14 cellular contexts compared by ENCODE assay signal in the genomic region with DNA sequence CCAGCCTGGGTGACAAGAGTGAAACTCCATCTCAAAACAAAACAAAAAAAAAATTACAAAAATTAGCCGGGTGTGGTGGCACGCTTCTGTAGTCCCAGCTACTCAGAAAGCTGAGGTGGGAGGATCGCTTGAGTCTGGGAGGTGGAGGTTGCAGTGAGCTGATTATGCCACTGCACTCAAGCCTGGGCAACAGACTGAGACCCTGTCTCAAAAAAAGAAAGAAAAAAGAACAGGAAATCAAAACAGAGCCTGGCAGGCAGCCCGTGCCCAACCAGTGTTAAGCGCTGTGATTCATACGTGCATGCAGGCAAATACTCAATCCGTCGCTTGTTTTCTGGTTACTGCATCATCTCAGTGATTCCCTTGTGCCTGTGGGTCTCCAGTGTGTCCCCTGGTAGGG. TPM values are rescaled to one million over a fixed set of nuclear protein-coding genes. Genes with fewer than 3 reads are reported as not detected.
DNase-seq lines count a peak whose midpoint lies in the region; ATAC-seq and TF ChIP-seq lines count a peak whose summit lies in the region.
"Had no signal": no experiment of that assay in that cellular context is flagged by ENCODE, and none has a peak within 500 bp of the region (broad histone marks: within the 10 kb centered on the region; RNA-seq: fewer than 3 reads in every experiment).

No MANE protein-coding gene starts in this region.

- in situ Hi-C loops in Caki2 (cut with HindIII; ENCODE audit: low pct_unique_long_range_greater_than_20kb, low sequenced_read_pairs), result no loop called here

- peak overlapping the region; percentile 11 for H3K27ac ChIP-seq in AG04450 (ENCODE audit: low read depth, low read length)
- H3K27ac ChIP-seq: gastrocnemius medialis had no signal

- ATAC-seq in activated naive CD4-positive, alpha-beta T cell treated with anti-CD3 and anti-CD28 coated beads, Interleukin-2, amount 50 U/mL, for 72 hours, result peak in 1 of 2 donors; percentile 5
- ATAC-seq: gastrocnemius medialis, WTC11 had no signal

- no peaks in the 10 kb centered on the region for H3K27me3 ChIP-seq in AG04450 (ENCODE audit: control insufficient read depth, insufficient read depth, low read length)
- H3K27me3 ChIP-seq: gastrocnemius medialis, sigmoid colon had no signal

- no peak overlapping the region for H3K4me3 ChIP-seq in AG04450 (ENCODE audit: low read depth, low read length)
- H3K4me3 ChIP-seq: gastrocnemius medialis, sigmoid colon had no signal

- peaks cover 12% of the 10 kb centered on the region; the same call in 1 of the 2 replicates for H3K9me3 ChIP-seq in AG04450 (ENCODE audit: control insufficient read depth, insufficient read depth, low read length)
- H3K9me3 ChIP-seq: gastrocnemius medialis, sigmoid colon, SK-N-SH had no signal

- POLR2A ChIA-PET in AG04450 (lab: Yijun Ruan, JAX), result no interaction called here

- peak overlapping the region; percentile 73 to 82 for H3K27ac Mint-ChIP-seq in activated naive CD4-positive, alpha-beta T cell treated with anti-CD3 and anti-CD28 coated beads, Interleukin-2, amount 50 U/mL, for 72 hours
- H3K27ac Mint-ChIP-seq: WTC11 had no signal

- DNase-seq in AG04450 (ENCODE audit: low read depth, low spot score) (no peak), Caki2 (ENCODE audit: low read depth) (peak; percentile 37), left kidney (ENCODE audit: low read depth, low spot score) (peak; percentile 75), NCI-H1048 (lab: John Stamatoyannopoulos, UW) (no peak), mucosa of gallbladder (ENCODE audit: low spot score) (no peak), HT-29 (ENCODE audit: low spot score) (no peak), NCI-H510A treated with DMSO at 0.1 percent for 48 hours (lab: John Stamatoyannopoulos, UW) (no peak)
- DNase-seq in activated naive CD4-positive, alpha-beta T cell treated with anti-CD3 and anti-CD28 coated beads, Interleukin-2, amount 50 U/mL, for 72 hours (ENCODE audit: low spot score in 2 of 2), result no peak
- DNase-seq: activated gamma-delta T cell treated with Interleukin-2 at 50 U/mL for 16 hours, gastrocnemius medialis, SK-N-SH, substantia nigra had no signal

- no peak for TF ChIP-seq CTCF in AG04450 (IDR thresholded peaks at IDR 0.05; ENCODE audit: low read depth, low read length)

- peaks cover 45 to 63% of the 10 kb centered on the region in 2 donors for H3K36me3 Mint-ChIP-seq in activated naive CD4-positive, alpha-beta T cell treated with anti-CD3 and anti-CD28 coated beads, Interleukin-2, amount 50 U/mL, for 72 hours
- H3K36me3 Mint-ChIP-seq: WTC11 had no signal

- CTCF ChIA-PET in AG04450 (lab: Charles Lee), result no interaction called here

- H3K9me3 Mint-ChIP-seq in activated naive CD4-positive, alpha-beta T cell treated with anti-CD3 and anti-CD28 coated beads, Interleukin-2, amount 50 U/mL, for 72 hours, result no peaks in the 10 kb centered on the region
- H3K9me3 Mint-ChIP-seq: WTC11 had no signal

RNA-seq across cellular contexts. Expression of gene DDX39A, which starts 18.2 kb away (rescaled TPM):
- 25.7 and 33.7 TPM in 2 replicates for polyA plus RNA-seq in AG04450 (2011; rRNA removed)
- 28.9 and 33.8 TPM in 2 replicates for polyA minus RNA-seq in AG04450 (2011; rRNA and poly(A)+ RNA removed)
- total RNA-seq in Caki2 (2014; rRNA removed; shearing (Covaris generic); ENCODE audit: low replicate concordance), result 165 and 194 TPM in 2 replicates
- 100 to 1,000 TPM; 208 to 217 TPM for total RNA-seq in activated naive CD4-positive, alpha-beta T cell treated with anti-CD3 and anti-CD28 coated beads, Interleukin-2, amount 50 U/mL, for 72 hours
- 46.4 TPM for total RNA-seq in mucosa of gallbladder
- total RNA-seq in HT-29 (2014; rRNA removed; shearing (Covaris generic)), result 185 and 196 TPM in 2 replicates

RNA-seq across cellular contexts. Expression of gene ADGRE5, which starts 19.7 kb away (rescaled TPM):
- 19.5 and 21.9 TPM in 2 replicates for polyA plus RNA-seq in AG04450 (2011; rRNA removed)
- polyA minus RNA-seq in AG04450 (2011; rRNA and poly(A)+ RNA removed), result 20.8 and 25.7 TPM in 2 replicates
- 80.1 and 111 TPM in 2 replicates for total RNA-seq in Caki2 (2014; rRNA removed; shearing (Covaris generic); ENCODE audit: low replicate concordance)
- total RNA-seq in activated naive CD4-positive, alpha-beta T cell treated with anti-CD3 and anti-CD28 coated beads, Interleukin-2, amount 50 U/mL, for 72 hours, result 100 to 1,000 TPM; 222 to 256 TPM
- total RNA-seq in mucosa of gallbladder, result 48.2 TPM
- 41.4 and 62.8 TPM in 2 replicates for total RNA-seq in HT-29 (2014; rRNA removed; shearing (Covaris generic))

RNA-seq across cellular contexts. Expression of gene PKN1, which starts 32.2 kb away (rescaled TPM):
- polyA plus RNA-seq in AG04450 (2011; rRNA removed), result 37.5 and 43.4 TPM in 2 replicates
- polyA minus RNA-seq in AG04450 (2011; rRNA and poly(A)+ RNA removed), result 78.2 and 99.3 TPM in 2 replicates
- total RNA-seq in Caki2 (2014; rRNA removed; shearing (Covaris generic); ENCODE audit: low replicate concordance), result 198 and 223 TPM in 2 replicates
- 100 to 1,000 TPM; 105 to 192 TPM for total RNA-seq in activated naive CD4-positive, alpha-beta T cell treated with anti-CD3 and anti-CD28 coated beads, Interleukin-2, amount 50 U/mL, for 72 hours
- total RNA-seq in mucosa of gallbladder, result 136 TPM
- 59.9 and 66.9 TPM in 2 replicates for total RNA-seq in HT-29 (2014; rRNA removed; shearing (Covaris generic))

Comparison
In these comparisons a context has a peak if more than half of its experiments do, and no peak if none do; other contexts are left out.
1. DNase-seq: peak in Caki2 (single experiment) and left kidney (single experiment); none in AG04450 (single experiment), activated naive CD4-positive, alpha-beta T cell treated with anti-CD3 and anti-CD28 coated beads, Interleukin-2, amount 50 U/mL, for 72 hours (0 of 2), NCI-H1048 (single experiment), mucosa of gallbladder (single experiment), HT-29 (single experiment) and NCI-H510A treated with DMSO at 0.1 percent for 48 hours (single experiment).